In the genomic region with DNA sequence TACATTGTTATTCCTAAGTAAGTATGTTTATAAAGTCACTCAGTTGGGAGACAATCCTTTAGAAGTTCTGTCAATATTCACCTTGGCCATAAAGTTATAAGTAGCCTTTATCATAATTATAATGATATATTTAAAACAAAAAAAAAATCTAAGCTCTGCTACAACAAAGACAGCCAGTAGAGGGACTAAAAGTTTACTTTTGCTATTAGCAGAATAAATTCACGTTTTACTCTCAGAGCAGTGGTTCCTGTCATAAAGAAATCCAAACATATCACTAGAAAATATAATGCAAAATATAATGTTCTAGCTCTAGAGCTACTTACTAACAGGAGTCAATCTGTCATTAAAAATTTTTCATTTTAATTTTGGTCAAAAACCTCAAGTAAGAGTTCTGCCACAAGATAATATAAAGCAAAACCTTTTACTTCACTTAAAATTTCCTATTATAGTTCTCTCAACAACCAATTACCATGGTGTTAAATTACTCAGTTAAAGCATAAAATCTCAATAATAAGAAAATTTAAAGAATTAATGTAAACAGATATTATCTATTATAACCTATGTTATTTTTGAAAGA, we compare ENCODE assay signal across 8 cellular contexts. TPM values are rescaled to one million over a fixed set of nuclear protein-coding genes. Genes with fewer than 3 reads are reported as not detected.
DNase-seq lines count a peak whose midpoint lies in the region; ATAC-seq, FAIRE-seq and TF ChIP-seq lines count a peak whose summit lies in the region.

No MANE protein-coding gene starts in this region.

- H3K27me3 ChIP-seq in endodermal cell (ENCODE audit: control insufficient read depth, insufficient read depth, low read length, poor library complexity, severe bottlenecking), result no peaks in the 10 kb centered on the region
- H3K27me3 ChIP-seq in pancreas, result no peaks in the 10 kb centered on the region
- H3K27me3 ChIP-seq in MG63, result no peaks in the 10 kb centered on the region

- H3K4me1 Mint-ChIP-seq in endodermal cell, result peaks cover 7% of the 10 kb centered on the region

- H3K36me3 ChIP-seq in endodermal cell (ENCODE audit: control insufficient read depth, insufficient read depth, low read length) (peaks cover 72% of the 10 kb centered on the region), pancreas (no peaks in the 10 kb centered on the region), MG63 (peaks cover 20% of the 10 kb centered on the region)

- WGBS in endodermal cell (ENCODE audit: insufficient coverage in 1 of 2, insufficient read length in 1 of 2), 2 experiments, result 22 to 71% methylated on average over 1 of the region's 1 CpG
- WGBS in pancreas, 2 donors, result 2% methylated on average over 1 of the region's 1 CpG

- H3K27ac ChIP-seq in endodermal cell (ENCODE audit: low read depth, low read length), result no peak overlapping the region
- H3K27ac ChIP-seq in pancreas, result no peak overlapping the region

- peak; percentile 1 for DNase-seq in GM04504 (ENCODE audit: low read depth)
- DNase-seq in NCI-H82 (lab: John Stamatoyannopoulos, UW), result peak; percentile 42
- no peak for DNase-seq in endodermal cell
- no peak for DNase-seq in pancreas
- DNase-seq in MG63, result no peak
- DNase-seq in NCI-H187 treated with DMSO at 0.1 percent for 48 hours (lab: John Stamatoyannopoulos, UW), result no peak

- intact Hi-C loops in pancreas (cut with DNase I), result loop anchor here in 2 of 3 donors (10.0 kb wide), 2 partner anchors 160 to 360 kb away; no protein-coding TSS in a partner anchor

- H3K9ac ChIP-seq in endodermal cell (ENCODE audit: extremely low read depth, low read length, poor library complexity, severe bottlenecking), result no peak overlapping the region

- H3K36me3 Mint-ChIP-seq in endodermal cell (ENCODE audit: low read depth), result peaks cover 19% of the 10 kb centered on the region

- TF ChIP-seq CTCF in endodermal cell (conservative IDR thresholded peaks at IDR 0.05) (peak; percentile 78), pancreas (IDR thresholded peaks at IDR 0.05) (peak in 3 of 4 donors; percentile 26 to 35 (median 32))

- no peak overlapping the region for H3K4me3 Mint-ChIP-seq in endodermal cell

- H3K27ac Mint-ChIP-seq in endodermal cell, result no peak overlapping the region

- H3K4me1 ChIP-seq in endodermal cell (ENCODE audit: control insufficient read depth, insufficient read depth, low read length) (no peaks in the 10 kb centered on the region), pancreas (peaks cover 19 to 29% (median 20%) of the 10 kb centered on the region in 3 donors)

- ATAC-seq in pancreas, result peak; percentile 39 to 69 (median 56)
- no peak for ATAC-seq in HG02798 (IDR thresholded peaks at IDR 0.05; ENCODE audit: poor library complexity, unreplicated experiment)
- ATAC-seq in GM18861 (IDR thresholded peaks at IDR 0.05; ENCODE audit: unreplicated experiment), result no peak

- no peaks in the 10 kb centered on the region for H3K27me3 Mint-ChIP-seq in endodermal cell (ENCODE audit: insufficient read depth)

- no peaks in the 10 kb centered on the region for H3K9me3 Mint-ChIP-seq in endodermal cell

- no peaks in the 10 kb centered on the region for H3K9me3 ChIP-seq in endodermal cell (ENCODE audit: control insufficient read depth, low read length)
- H3K9me3 ChIP-seq in pancreas, result no peaks in the 10 kb centered on the region
- H3K9me3 ChIP-seq in MG63, result no peaks in the 10 kb centered on the region

- FAIRE-seq in pancreas (lab: Jason Lieb, UNC), result peak; percentile 89

- H3K4me3 ChIP-seq in endodermal cell (ENCODE audit: low read length) (no peak overlapping the region), pancreas (no peak overlapping the region), MG63 (no peak overlapping the region)

RNA-seq across cellular contexts. Expression of a gene that starts 17.7 kb away (rescaled TPM):
- total RNA-seq in endodermal cell (10 to 100 TPM; 42.4 to 62.1 TPM), pancreas (10 to 100 TPM; 23.7 to 44.8 (median 29.7) TPM)
- polyA plus RNA-seq in endodermal cell (2013, experiment 1 of 2), result 24.9 TPM
- polyA plus RNA-seq in endodermal cell (2013, experiment 2 of 2), result 22.4 TPM
- 10 to 100 TPM; 10.9 to 11.4 TPM for polyA plus RNA-seq in pancreas
- total RNA-seq in MG63 (2014; rRNA removed; shearing (Covaris generic); ENCODE audit: low replicate concordance), result 15.6 and 22.6 TPM in 2 replicates

Comparison
In these comparisons a context has a peak if more than half of its experiments do, and no peak if none do; other contexts are left out.
1. DNase-seq: peak in GM04504 (single experiment) and NCI-H82 (single experiment); none in endodermal cell (single experiment), pancreas (0 of 6), MG63 (single experiment) and NCI-H187 treated with DMSO at 0.1 percent for 48 hours (single experiment).
2. ATAC-seq: peak in pancreas (4 of 4); none in HG02798 (single experiment) and GM18861 (single experiment).